15 cellular contexts compared by ENCODE assay signal in the genomic region with DNA sequence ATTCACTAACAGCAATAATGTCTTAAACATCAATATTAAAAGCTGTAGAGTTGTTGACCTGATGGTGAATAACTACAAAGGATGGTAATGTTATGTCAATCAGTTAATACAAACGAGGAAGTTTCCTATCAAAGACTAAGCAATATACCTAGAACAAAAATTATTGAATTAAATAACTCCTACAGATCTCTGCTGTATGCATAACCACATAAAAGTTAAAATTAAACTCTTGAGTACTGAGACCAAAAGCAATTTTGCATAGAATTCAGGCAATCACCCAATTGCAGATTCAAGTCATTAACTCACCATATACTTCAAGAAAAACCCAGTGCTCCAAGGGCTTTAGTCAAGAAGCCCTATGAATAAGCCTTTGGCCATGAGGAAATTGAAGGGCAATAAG.
DNase-seq lines count a peak whose midpoint lies in the region; ATAC-seq and TF ChIP-seq lines count a peak whose summit lies in the region.
"Had no signal": no experiment of that assay in that cellular context is flagged by ENCODE, and none has a peak within 500 bp of the region (broad histone marks: within the 10 kb centered on the region; RNA-seq: fewer than 3 reads in every experiment).

No MANE protein-coding gene starts in this region.

- no peaks in the 10 kb centered on the region for H3K9me3 Mint-ChIP-seq in activated CD8-positive, alpha-beta memory T cell treated with anti-CD3 and anti-CD28 coated beads, Interleukin-2, amount 10 ng/mL, durations not matched to agents 7 days and 5 days (ENCODE audit: low read depth)
- H3K9me3 Mint-ChIP-seq: activated T-helper 17 cell treated with anti-CD3 and anti-CD28 coated beads, Interleukin-2, amount 50 U/mL, for 72 hours had no signal

- H3K36me3 Mint-ChIP-seq in activated CD8-positive, alpha-beta memory T cell treated with anti-CD3 and anti-CD28 coated beads, Interleukin-2, amount 10 ng/mL, durations not matched to agents 7 days and 5 days, result no peaks in the 10 kb centered on the region

- H3K36me3 ChIP-seq in lower lobe of right lung (no peaks in the 10 kb centered on the region), upper lobe of right lung (no peaks in the 10 kb centered on the region)

- H3K4me1 ChIP-seq in lower lobe of right lung (peaks cover 18% of the 10 kb centered on the region), upper lobe of right lung (peaks cover 8% of the 10 kb centered on the region)

- H3K9me3 ChIP-seq in lower lobe of right lung (no peaks in the 10 kb centered on the region), upper lobe of right lung (no peaks in the 10 kb centered on the region)

- intact Hi-C loops in lower lobe of right lung (cut with DNase I) (loop anchor here (10.0 kb wide), 1 partner anchor 100 kb away; no protein-coding TSS in a partner anchor), upper lobe of right lung (cut with DNase I) (loop anchor here (5.0 kb wide), 1 partner anchor 523 kb away; no protein-coding TSS in a partner anchor)

- DNase-seq in NCI-H2107 treated with DMSO at 0.1 percent for 48 hours (lab: John Stamatoyannopoulos, UW; ENCODE audit: unreplicated experiment), result peak; percentile 37
- no peak for DNase-seq in NCI-H2107 (lab: John Stamatoyannopoulos, UW)
- no peak for DNase-seq in choroid plexus epithelial cell (ENCODE audit: low read depth)
- DNase-seq in lower lobe of right lung, result no peak
- DNase-seq in upper lobe of right lung, result no peak
- DNase-seq in activated CD8-positive, alpha-beta memory T cell treated with anti-CD3 and anti-CD28 coated beads, Interleukin-2, amount 10 ng/mL, durations not matched to agents 7 days and 5 days, result no peak
- no peak for DNase-seq in AG20443 (ENCODE audit: low spot score)
- DNase-seq in GM20000 (ENCODE audit: low spot score), result no peak
- DNase-seq: activated CD4-positive, alpha-beta T cell treated with anti-CD3 and anti-CD28 coated beads for 4 hours; caudate nucleus; COR-L47; foreskin melanocyte had no signal

- H3K4me3 Mint-ChIP-seq in activated CD8-positive, alpha-beta memory T cell treated with anti-CD3 and anti-CD28 coated beads, Interleukin-2, amount 10 ng/mL, durations not matched to agents 7 days and 5 days, result no peak overlapping the region
- H3K4me3 Mint-ChIP-seq: activated T-helper 17 cell treated with anti-CD3 and anti-CD28 coated beads, Interleukin-2, amount 50 U/mL, for 72 hours; stimulated activated naive CD8-positive, alpha-beta T cell treated with anti-CD3 and anti-CD28 coated beads, Interleukin-15, Interleukin-2, amounts not matched to agents 100 ng/mL and 50 ng/mL, for 24 hours had no signal

- H3K27me3 ChIP-seq in lower lobe of right lung (ENCODE audit: low read depth), result peaks cover 26% of the 10 kb centered on the region
- peaks cover 34% of the 10 kb centered on the region for H3K27me3 ChIP-seq in upper lobe of right lung

- H3K4me3 ChIP-seq in choroid plexus epithelial cell (ENCODE audit: low read depth, low read length) (peak overlapping the region; percentile 77), lower lobe of right lung (peak overlapping the region; percentile 57), upper lobe of right lung (peak overlapping the region; percentile 67)

- TF ChIP-seq CTCF in choroid plexus epithelial cell (conservative IDR thresholded peaks at IDR 0.05; ENCODE audit: low read depth, low read length), result no peak
- no peak for TF ChIP-seq CTCF in lower lobe of right lung (IDR thresholded peaks at IDR 0.05)
- TF ChIP-seq CTCF in upper lobe of right lung (IDR thresholded peaks at IDR 0.05), result no peak
- no peak for TF ChIP-seq CTCF in GM20000 (IDR thresholded peaks at IDR 0.05; ENCODE audit: extremely low read depth, missing control alignments)

- H3K27me3 Mint-ChIP-seq in activated CD8-positive, alpha-beta memory T cell treated with anti-CD3 and anti-CD28 coated beads, Interleukin-2, amount 10 ng/mL, durations not matched to agents 7 days and 5 days, result peaks cover 60% of the 10 kb centered on the region

- no peak overlapping the region for H3K27ac Mint-ChIP-seq in activated CD8-positive, alpha-beta memory T cell treated with anti-CD3 and anti-CD28 coated beads, Interleukin-2, amount 10 ng/mL, durations not matched to agents 7 days and 5 days
- H3K27ac Mint-ChIP-seq: activated T-helper 17 cell treated with anti-CD3 and anti-CD28 coated beads, Interleukin-2, amount 50 U/mL, for 72 hours; stimulated activated naive CD8-positive, alpha-beta T cell treated with anti-CD3 and anti-CD28 coated beads, Interleukin-15, Interleukin-2, amounts not matched to agents 100 ng/mL and 50 ng/mL, for 24 hours had no signal

- peak overlapping the region; percentile 54 for H3K27ac ChIP-seq in lower lobe of right lung
- H3K27ac ChIP-seq in upper lobe of right lung, result peak overlapping the region; percentile 91
- H3K27ac ChIP-seq: 22Rv1 had no signal

- CTCF ChIA-PET in activated CD8-positive, alpha-beta memory T cell treated with anti-CD3 and anti-CD28 coated beads, Interleukin-2, amount 10 ng/mL, durations not matched to agents 7 days and 5 days (lab: Charles Lee), result no interaction called here

- no peak for ATAC-seq in lower lobe of right lung
- ATAC-seq in upper lobe of right lung, result no peak
- ATAC-seq in activated CD8-positive, alpha-beta memory T cell treated with anti-CD3 and anti-CD28 coated beads, Interleukin-2, amount 10 ng/mL, durations not matched to agents 7 days and 5 days, result no peak
- ATAC-seq: activated T-helper 17 cell treated with anti-CD3 and anti-CD28 coated beads, Interleukin-2, amount 50 U/mL, for 72 hours had no signal

- peaks cover 16% of the 10 kb centered on the region for H3K4me1 Mint-ChIP-seq in activated CD8-positive, alpha-beta memory T cell treated with anti-CD3 and anti-CD28 coated beads, Interleukin-2, amount 10 ng/mL, durations not matched to agents 7 days and 5 days
